20 cellular contexts compared by ENCODE assay signal in the genomic region with DNA sequence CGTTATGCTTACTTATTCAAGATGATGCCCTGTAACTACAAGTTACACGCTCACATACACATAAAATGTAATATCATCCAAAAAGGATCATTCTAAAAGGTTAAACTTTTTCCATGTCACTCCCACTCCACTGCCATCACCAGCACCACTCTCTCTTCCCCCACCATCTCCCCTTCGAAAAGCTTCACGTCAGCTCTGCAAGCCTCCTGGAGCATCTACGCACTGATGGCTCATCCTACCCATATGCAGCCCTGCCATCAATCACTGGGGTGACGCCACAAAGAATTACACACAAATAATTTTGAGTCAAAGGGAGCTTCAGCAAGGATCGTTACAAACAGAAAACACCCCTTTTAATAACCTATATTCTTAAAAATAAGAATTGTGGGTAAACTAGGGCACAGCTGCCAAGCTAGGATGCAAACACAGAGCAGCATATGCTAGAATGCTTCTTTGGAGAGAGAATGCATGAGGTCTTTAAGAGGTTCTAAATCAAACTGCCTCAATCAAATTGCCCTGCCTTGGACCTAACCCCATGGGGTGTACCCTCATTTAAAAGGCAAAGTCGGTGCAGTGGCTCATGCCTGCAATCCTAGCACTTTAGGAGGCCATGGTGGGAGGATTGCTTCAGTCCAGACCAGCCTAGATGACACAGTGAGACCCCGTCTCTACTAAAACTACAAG.
"Had no signal": no experiment of that assay in that cellular context is flagged by ENCODE, and none has a peak within 500 bp of the region (broad histone marks: within the 10 kb centered on the region; RNA-seq: fewer than 3 reads in every experiment).

No MANE protein-coding gene starts in this region.

- H3K4me2 ChIP-seq: smooth muscle cell had no signal

- H3K4me3 ChIP-seq: colonic mucosa, heart left ventricle, lung, ovary, smooth muscle cell, upper lobe of left lung, uterus had no signal

- DNase-seq: colonic mucosa; dermis blood vessel endothelial cell; erythroblast; foreskin keratinocyte; heart left ventricle; hippocampal formation; left colon; left ventricle myocardium superior; mesendoderm; naive B cell; ovary; stimulated activated CD4-positive, alpha-beta T cell treated with anti-CD3 and anti-CD28 coated beads, Interleukin-2, amount 100 ng/mL, for 48 hours; stimulated activated naive CD4-positive, alpha-beta T cell treated with Interleukin-2 at 50 U/mL for 16 hours; upper lobe of left lung; uterus had no signal

- H3K27ac Mint-ChIP-seq: naive B cell, nephron had no signal

- H3K36me3 ChIP-seq: ovary, uterus had no signal

- H3K27me3 ChIP-seq: colonic mucosa, foreskin keratinocyte, heart left ventricle, ovary, upper lobe of left lung, uterus had no signal

- H3K9me3 Mint-ChIP-seq: nephron had no signal

- H3K4me3 Mint-ChIP-seq: naive B cell, nephron had no signal

- H3K27ac ChIP-seq: colonic mucosa, foreskin keratinocyte, heart left ventricle, ovary, upper lobe of left lung, uterus had no signal

- H3K9me3 ChIP-seq: colonic mucosa, heart left ventricle, ovary, upper lobe of left lung, uterus had no signal

- ATAC-seq: foreskin keratinocyte, heart left ventricle, left colon, left ventricle myocardium superior, right cardiac atrium had no signal

- FAIRE-seq: endothelial cell of umbilical vein had no signal

- H3K36me3 Mint-ChIP-seq: naive B cell had no signal

- H3K4me1 ChIP-seq: colonic mucosa had no signal
